ENCODE assay signal across 1 cellular context in genomic region chr11:17898782-17899181, GRCh38.
TF ChIP-seq lines count a peak whose summit lies in the region.

No MANE protein-coding gene starts in this region.

TF ChIP-seq in GM23338, 12 proteins besides CTCF, POLR2A, EP300 and RAD21 (continued from another document):
- TF ChIP-seq ETS1 (IDR thresholded peaks at IDR 0.05) (no peak), EZH2 (IDR thresholded peaks at IDR 0.05; ENCODE audit: low read depth, unreplicated experiment) (no peak), NANOG (IDR thresholded peaks at IDR 0.05; ENCODE audit: borderline replicate concordance) (no peak), POLR2AphosphoS5 (IDR thresholded peaks at IDR 0.05; ENCODE audit: low read depth) (no peak)
- TF ChIP-seq, protein P1, sequence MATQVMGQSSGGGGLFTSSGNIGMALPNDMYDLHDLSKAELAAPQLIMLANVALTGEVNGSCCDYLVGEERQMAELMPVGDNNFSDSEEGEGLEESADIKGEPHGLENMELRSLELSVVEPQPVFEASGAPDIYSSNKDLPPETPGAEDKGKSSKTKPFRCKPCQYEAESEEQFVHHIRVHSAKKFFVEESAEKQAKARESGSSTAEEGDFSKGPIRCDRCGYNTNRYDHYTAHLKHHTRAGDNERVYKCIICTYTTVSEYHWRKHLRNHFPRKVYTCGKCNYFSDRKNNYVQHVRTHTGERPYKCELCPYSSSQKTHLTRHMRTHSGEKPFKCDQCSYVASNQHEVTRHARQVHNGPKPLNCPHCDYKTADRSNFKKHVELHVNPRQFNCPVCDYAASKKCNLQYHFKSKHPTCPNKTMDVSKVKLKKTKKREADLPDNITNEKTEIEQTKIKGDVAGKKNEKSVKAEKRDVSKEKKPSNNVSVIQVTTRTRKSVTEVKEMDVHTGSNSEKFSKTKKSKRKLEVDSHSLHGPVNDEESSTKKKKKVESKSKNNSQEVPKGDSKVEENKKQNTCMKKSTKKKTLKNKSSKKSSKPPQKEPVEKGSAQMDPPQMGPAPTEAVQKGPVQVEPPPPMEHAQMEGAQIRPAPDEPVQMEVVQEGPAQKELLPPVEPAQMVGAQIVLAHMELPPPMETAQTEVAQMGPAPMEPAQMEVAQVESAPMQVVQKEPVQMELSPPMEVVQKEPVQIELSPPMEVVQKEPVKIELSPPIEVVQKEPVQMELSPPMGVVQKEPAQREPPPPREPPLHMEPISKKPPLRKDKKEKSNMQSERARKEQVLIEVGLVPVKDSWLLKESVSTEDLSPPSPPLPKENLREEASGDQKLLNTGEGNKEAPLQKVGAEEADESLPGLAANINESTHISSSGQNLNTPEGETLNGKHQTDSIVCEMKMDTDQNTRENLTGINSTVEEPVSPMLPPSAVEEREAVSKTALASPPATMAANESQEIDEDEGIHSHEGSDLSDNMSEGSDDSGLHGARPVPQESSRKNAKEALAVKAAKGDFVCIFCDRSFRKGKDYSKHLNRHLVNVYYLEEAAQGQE (IDR thresholded peaks at IDR 0.05; ENCODE audit: unreplicated experiment): no peak
